Comparison of ENCODE assay signal across 8 cellular contexts in the genomic region with DNA sequence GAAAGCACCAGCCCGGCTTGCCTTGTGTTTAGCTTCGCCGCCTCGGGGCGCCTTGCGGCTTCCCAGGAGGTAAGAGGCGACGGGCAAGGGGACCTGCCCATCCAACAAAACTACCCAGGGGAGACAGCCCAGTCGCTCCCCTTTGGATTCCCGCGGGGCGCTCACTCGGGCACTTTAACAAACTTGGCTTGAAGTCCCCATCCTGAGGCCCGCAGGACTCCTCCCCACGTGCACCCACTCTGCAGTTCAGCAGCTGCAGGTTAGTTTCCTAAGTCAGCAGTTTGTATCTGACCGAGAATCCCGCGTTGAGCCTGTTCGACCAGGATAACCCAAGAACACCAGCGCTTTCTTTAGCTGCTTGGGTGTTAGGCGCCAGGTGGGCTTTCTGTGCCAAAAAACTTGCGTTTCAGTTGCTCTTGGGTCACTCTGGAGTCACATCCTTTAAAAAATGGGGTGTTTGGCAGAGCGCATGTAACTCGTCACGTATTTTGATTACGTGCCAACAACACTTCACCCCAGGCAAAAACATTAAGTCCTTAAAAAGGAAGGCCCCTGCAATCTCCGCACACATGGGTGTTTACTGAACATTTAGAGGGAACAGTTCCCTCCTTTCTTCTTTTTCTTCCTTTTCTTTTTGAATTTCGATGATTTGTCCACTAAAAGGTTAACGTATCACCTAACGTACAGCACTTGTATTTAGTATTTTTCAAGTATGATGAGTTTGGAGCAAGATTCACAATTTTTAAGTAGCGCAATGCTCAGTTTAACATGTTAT. TPM values are rescaled to one million over a fixed set of nuclear protein-coding genes. Genes with fewer than 3 reads are reported as not detected.
A peak's percentile ranks its signal among the peaks of the same experiment; 100 is the strongest.
DNase-seq lines count a peak whose midpoint lies in the region; ATAC-seq and TF ChIP-seq lines count a peak whose summit lies in the region.

No MANE protein-coding gene starts in this region.

- 10 to 13% methylated on average over 16 to 23 of the region's 31 CpGs for WGBS in upper lobe of left lung, 2 donors

- DNase-seq in DMS53 (lab: John Stamatoyannopoulos, UW) (peak; percentile 72), HPDE6-E6E7 (ENCODE audit: extremely low spot score) (peak; percentile 9), ascending aorta (ENCODE audit: low spot score in 2 of 2) (no peak), kidney epithelial cell (ENCODE audit: low read depth) (no peak), upper lobe of left lung (no peak), midbrain (lab: John Stamatoyannopoulos, UW) (no peak)
- DNase-seq in central memory CD4-positive, alpha-beta T cell: no peak

- no peak for TF ChIP-seq EP300 in upper lobe of left lung (IDR thresholded peaks at IDR 0.05)

- H3K9me3 ChIP-seq in ascending aorta (no peaks in the 10 kb centered on the region), upper lobe of left lung (no peaks in the 10 kb centered on the region)

- TF ChIP-seq CTCF in ascending aorta (IDR thresholded peaks at IDR 0.05): no peak
- TF ChIP-seq CTCF in kidney epithelial cell (IDR thresholded peaks at IDR 0.05; ENCODE audit: insufficient read depth, low read length, poor library complexity, severe bottlenecking): no peak
- no peak for TF ChIP-seq CTCF in upper lobe of left lung (IDR thresholded peaks at IDR 0.05)

- peaks cover 10% of the 10 kb centered on the region for H3K27me3 ChIP-seq in ascending aorta
- H3K27me3 ChIP-seq in kidney epithelial cell (ENCODE audit: control insufficient read depth, insufficient read depth, low read length): peaks cover 19% of the 10 kb centered on the region
- H3K27me3 ChIP-seq in upper lobe of left lung: peaks cover 0 to 9% (median 0%) of the 10 kb centered on the region in 4 donors

- H3K4me3 ChIP-seq in ascending aorta (peak overlapping the region; percentile 59 to 67), kidney epithelial cell (ENCODE audit: low read depth, low read length) (peak overlapping the region; percentile 17), upper lobe of left lung (peak overlapping the region; percentile 33 to 63 (median 48))

- H3K4me1 ChIP-seq in ascending aorta (peaks cover 0 to 3% of the 10 kb centered on the region in 2 donors), upper lobe of left lung (peaks cover 13 to 16% (median 15%) of the 10 kb centered on the region in 4 donors)

- intact Hi-C loops in ascending aorta (cut with DNase I): no loop called here

- H3K36me3 ChIP-seq in ascending aorta: no peaks in the 10 kb centered on the region
- no peaks in the 10 kb centered on the region for H3K36me3 ChIP-seq in kidney epithelial cell (ENCODE audit: control insufficient read depth, insufficient read depth, low read length)
- H3K36me3 ChIP-seq in upper lobe of left lung: no peaks in the 10 kb centered on the region

- H3K27ac ChIP-seq in ascending aorta (no peak overlapping the region), upper lobe of left lung (no peak overlapping the region)

- no peak for TF ChIP-seq POLR2A in upper lobe of left lung (IDR thresholded peaks at IDR 0.05)

- ATAC-seq in upper lobe of left lung (ENCODE audit: low FRiP score in 2 of 2) (peak; percentile 28 to 49), HG02610 (IDR thresholded peaks at IDR 0.05; ENCODE audit: unreplicated experiment) (no peak)

RNA-seq across cellular contexts. Expression of gene DNAH11, which starts 0.9 kb away (rescaled TPM):
- total RNA-seq in ascending aorta (0.75 TPM), kidney epithelial cell (not detected in 2 replicates), upper lobe of left lung (10 to 100 TPM in 4 of 6 donors, 1 to 10 TPM in 2; 4.2 to 45.5 (median 12.0) TPM)

Comparison
In these comparisons a context has a peak if more than half of its experiments do, and no peak if none do; other contexts are left out.
1. DNase-seq: peak in DMS53 (single experiment) and HPDE6-E6E7 (single experiment); none in ascending aorta (0 of 2), kidney epithelial cell (single experiment), upper lobe of left lung (0 of 2), midbrain (single experiment) and central memory CD4-positive, alpha-beta T cell (single experiment).
2. Peak in every context shown above with its lines, with median percentiles within 50 percentile points of each other: H3K4me3 ChIP-seq.